ENCODE assay signal across 18 cellular contexts in the genomic region with DNA sequence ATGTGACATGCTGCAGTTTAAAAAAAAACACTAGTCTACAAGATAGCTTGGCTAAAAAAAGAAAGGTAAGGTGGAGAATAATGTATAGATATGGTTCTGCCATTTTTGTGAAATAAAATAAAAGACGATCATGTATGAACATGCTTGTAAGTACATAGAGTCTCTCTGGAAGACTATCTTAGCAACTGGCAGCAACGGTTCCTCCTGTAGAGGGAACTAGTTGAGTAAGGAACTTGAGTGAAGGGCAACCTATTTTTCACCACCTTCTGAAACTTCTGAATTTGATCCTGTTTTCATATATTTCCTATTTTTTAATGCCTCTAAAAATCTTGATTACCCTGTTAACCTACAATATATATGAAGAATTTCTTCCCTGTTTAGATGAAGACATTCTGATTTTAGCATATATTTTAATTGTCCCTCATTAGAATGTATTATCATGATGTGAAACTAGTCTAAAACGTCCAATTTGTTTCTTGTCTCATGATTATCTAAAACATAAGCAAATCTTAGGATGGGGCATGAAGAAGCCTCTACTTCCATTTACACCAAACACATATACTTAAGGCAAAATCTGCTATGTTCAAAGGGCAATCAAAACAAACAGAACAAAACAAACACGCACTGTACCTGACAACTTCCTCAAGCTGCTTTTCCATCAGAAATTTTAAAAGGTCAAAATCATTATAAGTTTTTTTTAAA.
"Had no signal": no experiment of that assay in that cellular context is flagged by ENCODE, and none has a peak within 500 bp of the region (broad histone marks: within the 10 kb centered on the region; RNA-seq: fewer than 3 reads in every experiment).

No MANE protein-coding gene starts in this region.

- H3K27ac Mint-ChIP-seq: activated naive CD4-positive, alpha-beta T cell treated with anti-CD3 and anti-CD28 coated beads, Interleukin-2, amount 50 U/mL, for 24 hours; activated T-helper 2 cell treated with anti-CD3 and anti-CD28 coated beads, Interferon-gamma antibody, Interleukin-2, Interleukin-4, amounts not matched to agents 10 μg/mL and 5 μg/mL and 100 μg/mL, durations not matched to agents 14 hours and 24 hours and 36 hours had no signal

- H3K9me3 Mint-ChIP-seq: activated naive CD4-positive, alpha-beta T cell treated with anti-CD3 and anti-CD28 coated beads, Interleukin-2, amount 50 U/mL, for 24 hours; nephron had no signal

- H3K27me3 Mint-ChIP-seq: activated naive CD4-positive, alpha-beta T cell treated with anti-CD3 and anti-CD28 coated beads, Interleukin-2, amount 50 U/mL, for 24 hours had no signal

- DNase-seq: activated CD4-positive, CD25-positive, alpha-beta regulatory T cell treated with anti-CD3 and anti-CD28 coated beads, Interleukin-2, amount 50 U/mL, for 72 hours; activated T-cell treated with anti-CD3 and anti-CD28 coated beads for 4 hours; adrenal gland; hippocampal formation; kidney; mesendoderm; nucleus accumbens; posterior cingulate gyrus; retina; stimulated activated CD4-positive, alpha-beta T cell treated with anti-CD3 and anti-CD28 coated beads, Interleukin-15, amount 100 ng/mL, for 24 hours; stimulated activated CD4-positive, alpha-beta T cell treated with anti-CD3 and anti-CD28 coated beads, Interleukin-4, amount 100 ng/mL, for 1 hour; stimulated activated naive CD4-positive, alpha-beta T cell; uterus had no signal

- H3K36me3 ChIP-seq: adrenal gland, esophagus muscularis mucosa, tibial nerve, uterus had no signal

- H3K4me3 Mint-ChIP-seq: activated naive CD4-positive, alpha-beta T cell treated with anti-CD3 and anti-CD28 coated beads, Interleukin-2, amount 50 U/mL, for 24 hours; nephron had no signal

- H3K4me3 ChIP-seq: adrenal gland, esophagus muscularis mucosa, tibial nerve, uterus had no signal

- H3K27ac ChIP-seq: adrenal gland, esophagus muscularis mucosa, tibial nerve, uterus had no signal

- H3K27me3 ChIP-seq: adrenal gland, esophagus muscularis mucosa, tibial nerve, uterus had no signal

- H3K9me3 ChIP-seq: adrenal gland, esophagus muscularis mucosa, tibial nerve, uterus had no signal

- H3K4me1 Mint-ChIP-seq: activated naive CD4-positive, alpha-beta T cell treated with anti-CD3 and anti-CD28 coated beads, Interleukin-2, amount 50 U/mL, for 24 hours had no signal

- H3K4me1 ChIP-seq: adrenal gland, uterus had no signal
